In genomic region chr3:106837616-106838015, GRCh38 we compare ENCODE assay signal across 31 cellular contexts.
"Had no signal": no experiment of that assay in that cellular context is flagged by ENCODE, and none has a peak within 500 bp of the region (broad histone marks: within the 10 kb centered on the region; RNA-seq: fewer than 3 reads in every experiment).

No MANE protein-coding gene starts in this region.

- H3K27me3 ChIP-seq: ascending aorta, MG63, SJSA1 had no signal

- H3K9me3 ChIP-seq: ascending aorta had no signal

- DNase-seq: activated CD4-positive, alpha-beta T cell treated with anti-CD3 and anti-CD28 coated beads, Interleukin-2, amount 10 ng/mL, durations not matched to agents 24 days and 14 days; activated CD4-positive, alpha-beta T cell treated with anti-CD3 and anti-CD28 coated beads, Interleukin-2, amount 50 U/mL, for 4 hours; activated CD4-positive, CD25-positive, alpha-beta regulatory T cell; activated CD8-positive, alpha-beta T cell treated with anti-CD3 and anti-CD28 coated beads for 36 hours; activated gamma-delta T cell; activated naive CD4-positive, alpha-beta T cell treated with Interleukin-2 at 50 U/mL for 16 hours; activated naive CD8-positive, alpha-beta T cell treated with anti-CD3 and anti-CD28 coated beads, Interleukin-2, amount 10 ng/mL, durations not matched to agents 7 days and 5 days; activated T-cell treated with anti-CD3 and anti-CD28 coated beads, Interleukin-2, amount 50 U/mL, for 24 hours; amygdala; caudate nucleus; cerebellar nuclear complex; MG63; NCI-H1092 treated with DMSO at 0.1 percent for 48 hours; NCI-H1417; NCI-H146; NCI-H187; NCI-H2029 treated with DMSO at 0.1 percent for 48 hours; NCI-H2107; NCI-H2171; NCI-H510A; NCI-H526; NCI-H748 treated with DMSO at 0.1 percent for 48 hours; PC-9; SHP77; SW 1271; T-helper 1 cell; T1000; WERI-Rb-1 had no signal

- H3K36me3 ChIP-seq: ascending aorta, MG63, SJSA1, WERI-Rb-1 had no signal

- H3K4me3 ChIP-seq: ascending aorta, K562, MG63, PC-9, SJSA1 had no signal

- H2AFZ ChIP-seq: PC-9 had no signal

- H3K27ac ChIP-seq: ascending aorta, PC-9, SJSA1, WERI-Rb-1 had no signal

- ATAC-seq: activated CD8-positive, alpha-beta T cell treated with anti-CD3 and anti-CD28 coated beads for 36 hours; K562 had no signal

- H3K4me2 ChIP-seq: PC-9 had no signal
